11 cellular contexts compared by ENCODE assay signal in the genomic region with DNA sequence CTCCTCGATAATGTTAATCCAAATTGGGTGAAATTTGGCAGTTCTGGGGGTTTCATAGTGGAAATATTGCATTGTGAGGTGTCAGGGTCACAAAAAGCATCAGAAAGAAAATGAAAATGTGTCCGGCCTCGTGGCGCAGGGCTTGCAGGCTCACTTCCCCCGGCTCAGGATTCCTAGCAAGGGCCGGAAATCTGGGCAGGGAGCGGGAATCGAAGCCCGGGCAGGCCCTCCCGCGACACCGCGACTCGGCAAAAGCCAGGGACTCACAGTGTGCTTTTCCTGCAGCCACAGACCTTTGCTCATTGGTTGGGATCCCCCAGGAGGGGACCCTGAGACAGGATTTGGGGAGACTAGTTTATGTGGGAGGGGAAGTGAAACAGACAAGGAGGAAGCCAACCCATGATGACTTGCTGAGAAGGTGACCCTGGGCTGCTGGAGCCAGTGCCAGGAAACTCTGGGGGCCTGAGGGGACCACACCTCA. TPM values are rescaled to one million over a fixed set of nuclear protein-coding genes. Genes with fewer than 3 reads are reported as not detected.
A peak's percentile ranks its signal among the peaks of the same experiment; 100 is the strongest.
DNase-seq lines count a peak whose midpoint lies in the region; ATAC-seq and TF ChIP-seq lines count a peak whose summit lies in the region.
"Had no signal": no experiment of that assay in that cellular context is flagged by ENCODE, and none has a peak within 500 bp of the region (broad histone marks: within the 10 kb centered on the region; RNA-seq: fewer than 3 reads in every experiment).

No MANE protein-coding gene starts in this region.

- H2BK12ac ChIP-seq in neuronal stem cell (ENCODE audit: low read length), result no peak overlapping the region

- H3K36me3 ChIP-seq in gastroesophageal sphincter (no peaks in the 10 kb centered on the region), neuronal stem cell (replicated peaks in 1 of 2; ENCODE audit: control insufficient read depth in 2 of 2, insufficient read depth in 2 of 2, low read length in 2 of 2) (no peaks in the 10 kb centered on the region), uterus (no peaks in the 10 kb centered on the region)

- no peak overlapping the region for H3K4ac ChIP-seq in neuronal stem cell (ENCODE audit: low read length)

- H3K9me3 ChIP-seq in gastroesophageal sphincter (no peaks in the 10 kb centered on the region), neuronal stem cell (replicated peaks in 1 of 2; ENCODE audit: control insufficient read depth in 2 of 2, insufficient read depth in 1 of 2, low read depth in 1 of 2, low read length in 2 of 2) (no peaks in the 10 kb centered on the region), uterus (no peaks in the 10 kb centered on the region)

- no peak overlapping the region for H3K23ac ChIP-seq in neuronal stem cell (ENCODE audit: low read depth, low read length, poor library complexity)

- no peak overlapping the region for H2BK5ac ChIP-seq in neuronal stem cell (ENCODE audit: low read length)

- H2BK15ac ChIP-seq in neuronal stem cell (ENCODE audit: low read length), result no peak overlapping the region

- 40 to 68% methylated on average over 1 to 3 of the region's 14 CpGs for WGBS in gastroesophageal sphincter (ENCODE audit: low coverage in 1 of 2), 2 donors
- WGBS in neuronal stem cell (ENCODE audit: extremely low coverage in 2 of 2, insufficient read length in 2 of 2, insufficient replicate concordance in 1 of 2), 2 donors, result no CpG with 5 or more reads among the region's 14 CpGs

- no peak for TF ChIP-seq POLR2A in gastroesophageal sphincter (IDR thresholded peaks at IDR 0.05)
- no peak for TF ChIP-seq POLR2A in uterus (IDR thresholded peaks at IDR 0.05)

- H3K4me1 ChIP-seq in gastroesophageal sphincter (peaks cover 0 to 34% (median 3%) of the 10 kb centered on the region in 3 donors), neuronal stem cell (ENCODE audit: control insufficient read depth in 2 of 2, insufficient read depth in 1 of 2, low read depth in 1 of 2, low read length in 2 of 2) (peaks cover 0 to 3% of the 10 kb centered on the region in 2 donors), uterus (no peaks in the 10 kb centered on the region)

- intact Hi-C loops in uterus (cut with DNase I; ENCODE audit: low total_unique reads), result no loop called here

- H3K27me3 ChIP-seq in gastroesophageal sphincter, result no peaks in the 10 kb centered on the region
- H3K27me3 ChIP-seq in neuronal stem cell (ENCODE audit: control insufficient read depth in 3 of 3, insufficient read depth in 3 of 3, low read depth in 1 of 3, low read length in 3 of 3), result no peaks in the 10 kb centered on the region
- H3K27me3 ChIP-seq in uterus, result no peaks in the 10 kb centered on the region

- peak overlapping the region; percentile 66 to 80 for H3K4me3 Mint-ChIP-seq in activated T-cell treated with anti-CD3 and anti-CD28 coated beads, Interleukin-2, amount 50 U/mL, for 72 hours

- no peak overlapping the region for H3K18ac ChIP-seq in neuronal stem cell (ENCODE audit: low read length)

- no peak for ATAC-seq in activated T-cell treated with anti-CD3 and anti-CD28 coated beads, Interleukin-2, amount 50 U/mL, for 72 hours (replicated peaks in 1 of 2)
- peak; percentile 52 for ATAC-seq in gastroesophageal sphincter

- no peak overlapping the region for H3K14ac ChIP-seq in neuronal stem cell (ENCODE audit: low read length)

- no peak overlapping the region for H3K4me3 ChIP-seq in gastroesophageal sphincter
- H3K4me3 ChIP-seq in neuronal stem cell (ENCODE audit: low read length in 2 of 2), result no peak overlapping the region
- no peak overlapping the region for H3K4me3 ChIP-seq in uterus

- no peak overlapping the region for H4K91ac ChIP-seq in neuronal stem cell (ENCODE audit: low read depth, low read length, poor library complexity)

- DNase-seq in activated T-cell treated with anti-CD3 and anti-CD28 coated beads, Interleukin-2, amount 50 U/mL, for 72 hours, result no peak
- no peak for DNase-seq in activated T-cell treated with anti-CD3 and anti-CD28 coated beads, Interleukin-2, amount 50 U/mL, for 48 hours
- DNase-seq in neuronal stem cell (ENCODE audit: low spot score) (no peak), uterus (peak in 1 of 2 donors; percentile 43), GM19240 (ENCODE audit: insufficient read length, low spot score) (no peak), NCI-H1105 treated with DMSO at 0.1 percent for 48 hours (lab: John Stamatoyannopoulos, UW) (no peak), NCI-H69 (lab: John Stamatoyannopoulos, UW) (no peak)
- DNase-seq: NCI-H2171 treated with DMSO at 0.1 percent for 48 hours had no signal

- H3K9ac ChIP-seq in neuronal stem cell (ENCODE audit: low read depth, low read length, poor library complexity), result no peak overlapping the region

- no peak overlapping the region for H2AK5ac ChIP-seq in neuronal stem cell (ENCODE audit: low read depth, low read length)

- no peaks in the 10 kb centered on the region for H3K9me3 Mint-ChIP-seq in activated T-cell treated with anti-CD3 and anti-CD28 coated beads, Interleukin-2, amount 50 U/mL, for 72 hours

- H3K27ac ChIP-seq in gastroesophageal sphincter (peak overlapping the region; percentile 8 to 85 (median 80)), neuronal stem cell (replicated peaks; ENCODE audit: low read length) (no peak overlapping the region), uterus (peak overlapping the region; percentile 84 to 85)

- H3K79me1 ChIP-seq in neuronal stem cell (ENCODE audit: low read depth, low read length), result no peaks in the 10 kb centered on the region

- no peak for TF ChIP-seq EP300 in gastroesophageal sphincter (IDR thresholded peaks at IDR 0.05)

- no peak overlapping the region for H4K8ac ChIP-seq in neuronal stem cell (ENCODE audit: low read depth, low read length)

- no peak overlapping the region for H2BK120ac ChIP-seq in neuronal stem cell (ENCODE audit: low read depth, low read length)

- peaks cover 15% of the 10 kb centered on the region for H3K4me1 Mint-ChIP-seq in activated T-cell treated with anti-CD3 and anti-CD28 coated beads, Interleukin-2, amount 50 U/mL, for 72 hours (ENCODE audit: low read depth)

- H3K36me3 Mint-ChIP-seq in activated T-cell treated with anti-CD3 and anti-CD28 coated beads, Interleukin-2, amount 50 U/mL, for 72 hours (ENCODE audit: insufficient read depth in 2 of 2), result no peaks in the 10 kb centered on the region

- H2AFZ ChIP-seq in neuronal stem cell (ENCODE audit: low read length), result peak overlapping the region; percentile 65

- no peaks in the 10 kb centered on the region for H3K27me3 Mint-ChIP-seq in activated T-cell treated with anti-CD3 and anti-CD28 coated beads, Interleukin-2, amount 50 U/mL, for 72 hours (ENCODE audit: low read depth)

- no peak overlapping the region for H3K4me2 ChIP-seq in neuronal stem cell (ENCODE audit: insufficient read depth, low read length, poor library complexity, severe bottlenecking)

- no peak overlapping the region for H3K27ac Mint-ChIP-seq in activated T-cell treated with anti-CD3 and anti-CD28 coated beads, Interleukin-2, amount 50 U/mL, for 72 hours

- no peak for TF ChIP-seq CTCF in gastroesophageal sphincter (IDR thresholded peaks at IDR 0.05)
- no peak for TF ChIP-seq CTCF in uterus (IDR thresholded peaks at IDR 0.05)

RNA-seq across cellular contexts. Expression of a gene that starts 0.8 kb away (rescaled TPM):
- 1 to 10 TPM in 1 of 2 donors, under 1 TPM in 1; 0.36 to 2.0 TPM for total RNA-seq in activated T-cell treated with anti-CD3 and anti-CD28 coated beads, Interleukin-2, amount 50 U/mL, for 72 hours
- total RNA-seq in gastroesophageal sphincter (10 to 100 TPM; 20.4 to 75.4 (median 47.2) TPM), uterus (100 to 1,000 TPM in 1 of 4 donors, 10 to 100 TPM in 3; 49.1 to 100 (median 76.4) TPM)
- polyA plus RNA-seq in neuronal stem cell (2013, experiment 1 of 2), result under 0.01 TPM
- 0.01 TPM for polyA plus RNA-seq in neuronal stem cell (2013, experiment 2 of 2)

RNA-seq across cellular contexts. Expression of a gene that starts 37.5 kb away (rescaled TPM):
- total RNA-seq in activated T-cell treated with anti-CD3 and anti-CD28 coated beads, Interleukin-2, amount 50 U/mL, for 72 hours, result not detected
- total RNA-seq in gastroesophageal sphincter, result 10 to 100 TPM; 12.0 to 77.4 (median 39.5) TPM
- 0.06 TPM for polyA plus RNA-seq in neuronal stem cell (2013, experiment 1 of 2)
- polyA plus RNA-seq in neuronal stem cell (2013, experiment 2 of 2), result 0.10 TPM
- 10 to 100 TPM in 3 of 4 donors, 1 to 10 TPM in 1; 8.6 to 42.6 (median 28.4) TPM for total RNA-seq in uterus

RNA-seq across cellular contexts. Expression of a gene that starts 51.9 kb away (rescaled TPM):
- not detected for total RNA-seq in activated T-cell treated with anti-CD3 and anti-CD28 coated beads, Interleukin-2, amount 50 U/mL, for 72 hours
- total RNA-seq in gastroesophageal sphincter (under 1 TPM in 1 of 4 donors, not detected in 3; 0.58 TPM), uterus (not detected)
- not detected for polyA plus RNA-seq in neuronal stem cell (2013, experiment 1 of 2)
- polyA plus RNA-seq in neuronal stem cell (2013, experiment 2 of 2), result not detected
- total RNA-seq: lower leg skin had no signal
- polyA plus RNA-seq: AG04450 had no signal

Comparison
In these comparisons a context has a peak if more than half of its experiments do, and no peak if none do; other contexts are left out.
1. RNA of a gene that starts 0.8 kb away (total RNA-seq): 49.1 to 100 TPM in uterus and 20.4 to 75.4 TPM in gastroesophageal sphincter; 0.36 to 2.0 TPM in activated T-cell treated with anti-CD3 and anti-CD28 coated beads, Interleukin-2, amount 50 U/mL, for 72 hours; every median in the first group is over 4 times any median in the second.
2. RNA of a gene that starts 37.5 kb away (total RNA-seq): 12.0 to 77.4 TPM in gastroesophageal sphincter and 8.6 to 42.6 TPM in uterus; not detected in activated T-cell treated with anti-CD3 and anti-CD28 coated beads, Interleukin-2, amount 50 U/mL, for 72 hours; every median in the first group is over 4 times any median in the second.